Comparison of ENCODE assay signal across 8 cellular contexts in the genomic region with DNA sequence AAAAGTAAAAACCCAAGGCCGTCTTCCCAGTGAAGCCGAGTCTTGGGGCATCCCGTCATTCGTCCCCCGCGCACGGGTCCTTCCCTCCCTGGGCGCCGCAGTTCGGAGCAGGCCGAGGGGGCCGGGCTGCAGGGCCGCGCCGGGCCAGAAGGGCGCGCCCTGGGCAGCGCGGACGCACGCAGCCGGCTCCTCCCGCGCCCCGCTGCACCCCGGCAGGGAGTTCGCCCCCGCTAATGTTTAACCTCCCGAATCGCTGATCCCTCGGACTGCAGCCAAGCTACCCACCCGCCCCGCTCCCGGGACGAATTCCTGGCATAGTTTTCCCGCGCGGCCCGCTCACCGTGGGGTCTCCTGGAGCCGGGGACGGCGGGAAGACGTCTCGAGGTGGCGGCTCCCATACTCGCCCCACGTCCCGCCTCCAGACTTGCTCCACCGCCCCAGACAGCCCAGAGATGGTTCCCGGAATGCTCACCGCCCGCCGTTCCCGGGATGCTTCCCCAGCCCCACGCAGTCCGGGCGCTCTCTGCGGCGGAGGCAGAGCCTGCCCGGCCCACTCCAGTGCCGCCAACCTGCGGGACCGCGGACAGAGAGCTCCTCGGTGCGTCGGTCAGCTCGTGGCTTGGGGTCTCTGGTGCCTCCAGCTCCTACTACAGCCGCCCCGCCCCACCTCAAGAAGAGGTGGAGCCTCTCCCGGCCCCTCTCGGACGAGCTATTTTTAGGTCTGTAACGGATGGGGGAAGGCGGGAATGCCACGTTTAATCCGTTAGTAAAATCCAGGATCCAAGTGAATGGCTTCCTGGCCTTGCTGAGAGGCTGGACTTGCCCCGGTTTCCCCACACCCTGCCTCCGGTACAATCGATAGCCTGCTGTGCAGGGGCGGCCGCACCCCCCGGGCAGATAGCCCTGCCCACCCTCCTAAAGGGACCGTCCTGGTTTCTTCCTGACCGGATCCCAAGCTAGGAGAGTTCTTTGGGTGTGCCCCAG.
A peak's percentile ranks its signal among the peaks of the same experiment; 100 is the strongest.
DNase-seq lines count a peak whose midpoint lies in the region; TF ChIP-seq lines count a peak whose summit lies in the region.

Gene DZIP1L (minus strand): TSS at position 621 of the 984 bp plus-strand sequence. CDS start 11,637 bp downstream, outside the sequence.

- DNase-seq in GM10248 (ENCODE audit: extremely low spot score) = peak; percentile 76
- peak; percentile 89 to 91 for DNase-seq in HAP-1 (ENCODE audit: low spot score in 2 of 2)
- DNase-seq in MM.1S = peak; percentile 38
- peak; percentile 66 for DNase-seq in SW480 (ENCODE audit: low spot score)
- DNase-seq in choroid plexus epithelial cell (ENCODE audit: low read depth) = peak; percentile 64
- DNase-seq in kidney tubule cell (ENCODE audit: low spot score) = peak; percentile 88
- peak; percentile 15 to 39 for DNase-seq in stimulated activated CD4-positive, alpha-beta T cell treated with anti-CD3 and anti-CD28 coated beads, Interleukin-2, amount 100 ng/mL, for 48 hours
- no peak for DNase-seq in effector CD8-positive, alpha-beta T cell (lab: John Stamatoyannopoulos, UW)

- CTCF ChIA-PET in GM10248 (lab: Yijun Ruan, JAX) = interaction anchor here (1.2 to 2.6 kb wide), 4 partner anchors 9 to 1005 kb away, joined by 3 to 10 read pairs (median 4); no protein-coding TSS in a partner anchor

- H3K79me2 ChIP-seq in MM.1S (ENCODE audit: low read length) = no peaks in the 10 kb centered on the region

- H3K9me3 ChIP-seq in HAP-1 (no peaks in the 10 kb centered on the region; the same call in 1 of the 2 replicates), MM.1S (replicated peaks; ENCODE audit: insufficient read depth, low read length) (no peaks in the 10 kb centered on the region)

- peak within 1 kb of the TSS; percentile 98 for H3K4me2 ChIP-seq in MM.1S (ENCODE audit: low read depth, low read length)

- H3F3A ChIP-seq in MM.1S (ENCODE audit: insufficient read depth, low read length) = no peaks in the 10 kb centered on the region

- no peak within 1 kb of the TSS for H3K27ac ChIP-seq in MM.1S (ENCODE audit: low read length)

- H4K20me1 ChIP-seq in MM.1S (ENCODE audit: insufficient read depth, low read length) = no peaks in the 10 kb centered on the region

- H3K9ac ChIP-seq in MM.1S (ENCODE audit: low read length) = peak within 1 kb of the TSS; percentile 57; the same call in 1 of the 2 replicates

- H2AFZ ChIP-seq in MM.1S (ENCODE audit: low read length) = peak within 1 kb of the TSS; percentile 95

- H3K4me1 ChIP-seq in HAP-1 (peaks cover 5% of the 10 kb centered on the region), MM.1S (ENCODE audit: low read length) (no peaks in the 10 kb centered on the region)

- H3K27me3 ChIP-seq in HAP-1 (ENCODE audit: low read depth) = no peaks in the 10 kb centered on the region
- peaks cover 7% of the 10 kb centered on the region; the same call in 1 of the 2 replicates for H3K27me3 ChIP-seq in MM.1S (replicated peaks; ENCODE audit: insufficient read depth, low read length)

- H3K4me3 ChIP-seq in HAP-1 = peak within 1 kb of the TSS; percentile 90
- peak within 1 kb of the TSS; percentile 86 for H3K4me3 ChIP-seq in MM.1S (ENCODE audit: low read length)
- H3K4me3 ChIP-seq in choroid plexus epithelial cell (ENCODE audit: low read depth, low read length) = peak within 1 kb of the TSS; percentile 87

- in situ Hi-C loops in HAP-1 (cut with MboI; ENCODE audit: low sequenced_read_pairs) = loop anchor here (5.0 kb wide), 1 partner anchor 48 kb away; no protein-coding TSS in a partner anchor

- no peaks in the 10 kb centered on the region for H3K9me2 ChIP-seq in MM.1S (replicated peaks; ENCODE audit: insufficient read depth, low read length)

- TF ChIP-seq CTCF in GM10248 (IDR thresholded peaks at IDR 0.05; ENCODE audit: control extremely low read depth, extremely low read depth, low read depth, missing control alignments) = peak; percentile 66
- peak; percentile 55 for TF ChIP-seq CTCF in MM.1S (IDR thresholded peaks at IDR 0.05; ENCODE audit: low read length)
- peak; percentile 18 for TF ChIP-seq CTCF in choroid plexus epithelial cell (conservative IDR thresholded peaks at IDR 0.05; ENCODE audit: low read depth, low read length)

- POLR2A ChIA-PET in GM10248 (lab: Yijun Ruan, JAX) = no interaction called here

- H3K36me3 ChIP-seq in HAP-1 (replicated peaks) (peaks cover 11% of the 10 kb centered on the region), MM.1S (replicated peaks; ENCODE audit: insufficient read depth, low read length) (no peaks in the 10 kb centered on the region)
